In the genomic region with DNA sequence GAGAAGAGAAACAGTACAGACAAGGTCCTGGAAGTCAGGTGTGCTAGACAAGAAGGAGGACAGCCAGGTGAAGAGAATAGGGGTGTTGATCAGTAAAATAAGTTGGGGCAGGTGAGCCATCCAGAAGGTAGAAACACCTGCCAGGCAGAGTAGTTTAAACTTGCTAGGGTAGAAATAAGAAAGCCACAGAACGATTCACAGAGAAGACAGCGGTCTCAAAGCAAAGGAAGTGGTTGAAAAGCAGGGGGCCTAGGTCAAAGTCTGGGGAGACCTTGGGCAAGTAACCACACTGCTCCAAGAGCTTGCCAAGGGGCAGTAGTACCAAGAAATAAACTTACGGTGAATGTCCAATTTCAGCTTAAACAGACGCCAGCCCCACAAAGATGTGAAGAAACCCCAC, we compare ENCODE assay signal across 28 cellular contexts.
"Had no signal": no experiment of that assay in that cellular context is flagged by ENCODE, and none has a peak within 500 bp of the region (broad histone marks: within the 10 kb centered on the region; RNA-seq: fewer than 3 reads in every experiment).

No MANE protein-coding gene starts in this region.

- H3K4me3 Mint-ChIP-seq: immature natural killer cell; natural killer cell; nephron progenitor cell; neural progenitor cell; stimulated activated naive B cell treated with anti-CD40 and anti-IgM and Interleukin-4, amounts not matched to agents 10 μg/mL and 1 μg/mL and 100 μg/mL, for 72 hours; stimulated activated naive CD8-positive, alpha-beta T cell treated with anti-CD3 and anti-CD28 coated beads, Interleukin-15, Interleukin-2, amounts not matched to agents 100 ng/mL and 50 ng/mL, for 24 hours; type B pancreatic cell had no signal

- H3K4me3 ChIP-seq: left lung, lower lobe of right lung, neural progenitor cell, skin epidermis, tibial nerve, uterus had no signal

- H3K27me3 ChIP-seq: left lung, neural progenitor cell, neutrophil, tibial nerve, uterus had no signal

- H3K4me1 ChIP-seq: left lung, lower lobe of right lung, neural progenitor cell, tibial nerve, uterus had no signal

- H3K27ac Mint-ChIP-seq: immature natural killer cell; natural killer cell; nephron progenitor cell; neural progenitor cell; progenitor cell of endocrine pancreas; stimulated activated naive B cell treated with anti-CD40 and anti-IgM and Interleukin-4, amounts not matched to agents 10 μg/mL and 1 μg/mL and 100 μg/mL, for 72 hours; stimulated activated naive CD8-positive, alpha-beta T cell treated with anti-CD3 and anti-CD28 coated beads, Interleukin-15, Interleukin-2, amounts not matched to agents 100 ng/mL and 50 ng/mL, for 24 hours; type B pancreatic cell had no signal

- DNase-seq: hypothalamus; kidney; left colon; left lung; lower lobe of right lung; mammary epithelial cell; mesenchymal stem cell; natural killer cell; nephron progenitor cell; occipital lobe; retina; right cardiac atrium; stimulated activated CD4-positive, alpha-beta T cell treated with anti-CD3 and anti-CD28 coated beads, Interleukin-12 subunit alpha, Interleukin-12 subunit beta, amount 100 ng/mL, for 4 hours; stimulated activated CD4-positive, alpha-beta T cell treated with anti-CD3 and anti-CD28 coated beads, Interleukin-15, amount 100 ng/mL, for 24 hours; stimulated activated CD4-positive, alpha-beta T cell treated with anti-CD3 and anti-CD28 coated beads, Interleukin-2, amount 100 ng/mL, for 24 hours; stimulated activated CD4-positive, alpha-beta T cell treated with anti-CD3 and anti-CD28 coated beads, Interleukin-4, amount 100 ng/mL, for 1 hour; stimulated activated naive B cell treated with anti-CD40 and anti-IgM and Interleukin-4, amounts not matched to agents 10 μg/mL and 1 μg/mL and 100 μg/mL, for 72 hours; substantia nigra; uterus had no signal

- H3K9me3 Mint-ChIP-seq: nephron progenitor cell; neural progenitor cell; stimulated activated naive CD8-positive, alpha-beta T cell treated with anti-CD3 and anti-CD28 coated beads, Interleukin-15, Interleukin-2, amounts not matched to agents 100 ng/mL and 50 ng/mL, for 24 hours; type B pancreatic cell had no signal

- ATAC-seq: left colon; left lung; lower lobe of right lung; natural killer cell; right cardiac atrium; sciatic nerve; stimulated activated naive B cell treated with anti-CD40 and anti-IgM and Interleukin-4, amounts not matched to agents 10 μg/mL and 1 μg/mL and 100 μg/mL, for 72 hours had no signal

- H3K27me3 Mint-ChIP-seq: progenitor cell of endocrine pancreas; stimulated activated naive B cell treated with anti-CD40 and anti-IgM and Interleukin-4, amounts not matched to agents 10 μg/mL and 1 μg/mL and 100 μg/mL, for 72 hours; stimulated activated naive CD8-positive, alpha-beta T cell treated with anti-CD3 and anti-CD28 coated beads, Interleukin-15, Interleukin-2, amounts not matched to agents 100 ng/mL and 50 ng/mL, for 24 hours; type B pancreatic cell had no signal

- H3K36me3 ChIP-seq: left lung, lower lobe of right lung, neural progenitor cell, neutrophil, tibial nerve, uterus had no signal

- H3K36me3 Mint-ChIP-seq: immature natural killer cell; natural killer cell; neural progenitor cell; stimulated activated naive B cell treated with anti-CD40 and anti-IgM and Interleukin-4, amounts not matched to agents 10 μg/mL and 1 μg/mL and 100 μg/mL, for 72 hours; type B pancreatic cell had no signal

- H3K9me3 ChIP-seq: left lung, lower lobe of right lung, neutrophil, tibial nerve, uterus had no signal

- H3K4me1 Mint-ChIP-seq: natural killer cell; nephron progenitor cell; neural progenitor cell; stimulated activated naive B cell treated with anti-CD40 and anti-IgM and Interleukin-4, amounts not matched to agents 10 μg/mL and 1 μg/mL and 100 μg/mL, for 72 hours had no signal

- H3K27ac ChIP-seq: left lung, lower lobe of right lung, neural progenitor cell, neutrophil, skin epidermis, tibial nerve, uterus had no signal
